Comparison of ENCODE assay signal across 14 cellular contexts in the genomic region with DNA sequence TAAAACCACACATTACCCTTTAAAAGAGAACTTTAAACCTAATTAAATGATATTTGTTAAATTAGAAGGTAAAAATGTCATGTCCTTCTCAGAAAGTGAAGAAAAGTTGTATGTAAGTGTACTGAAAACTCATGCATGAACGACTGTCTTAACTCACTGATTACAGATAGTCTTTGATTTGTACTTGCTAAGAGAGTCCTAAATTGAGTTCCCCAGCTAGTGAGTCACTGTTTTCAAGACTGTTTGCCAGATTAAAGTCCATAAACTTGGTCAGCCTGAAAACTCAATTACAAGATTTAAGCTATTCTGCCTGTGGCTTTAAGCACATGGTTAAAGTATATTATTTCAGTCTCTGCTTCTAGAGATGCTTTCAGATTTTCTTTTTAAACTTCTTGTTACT.
DNase-seq lines count a peak whose midpoint lies in the region; ATAC-seq, FAIRE-seq and TF ChIP-seq lines count a peak whose summit lies in the region.
"Had no signal": no experiment of that assay in that cellular context is flagged by ENCODE, and none has a peak within 500 bp of the region (broad histone marks: within the 10 kb centered on the region; RNA-seq: fewer than 3 reads in every experiment).

No MANE protein-coding gene starts in this region.

- H3K36me3 ChIP-seq in mucosa of descending colon (ENCODE audit: low read depth): no peaks in the 10 kb centered on the region

- ATAC-seq in mucosa of descending colon: peak; percentile 65
- ATAC-seq: esophagus mucosa; naive thymus-derived CD8-positive, alpha-beta T cell had no signal

- H3K9me3 ChIP-seq in mucosa of descending colon: no peaks in the 10 kb centered on the region

- H3K4me3 ChIP-seq in AG04449 (ENCODE audit: low read depth, low read length) (no peak overlapping the region), mucosa of descending colon (no peak overlapping the region)

- no peak overlapping the region for H3K27ac ChIP-seq in epithelial cell of prostate

- TF ChIP-seq CTCF in AG04449 (IDR thresholded peaks at IDR 0.05; ENCODE audit: insufficient read depth, low read length, missing control alignments) (no peak), mucosa of descending colon (IDR thresholded peaks at IDR 0.05) (no peak), GM10248 (IDR thresholded peaks at IDR 0.05; ENCODE audit: control extremely low read depth, extremely low read depth, low read depth, missing control alignments) (no peak)

- no peaks in the 10 kb centered on the region for H3K4me1 ChIP-seq in mucosa of descending colon (ENCODE audit: low read depth)

- CTCF ChIA-PET in AG04449 (lab: Yijun Ruan, JAX) (no interaction called here), GM10248 (lab: Yijun Ruan, JAX) (no interaction called here)

- FAIRE-seq in GM12891 (lab: Jason Lieb, UNC): no peak

- intact Hi-C loops in mucosa of descending colon (cut with DNase I, micrococcal nuclease): no loop called here

- POLR2A ChIA-PET in AG04449 (lab: Yijun Ruan, JAX) (no interaction called here), GM10248 (lab: Yijun Ruan, JAX) (no interaction called here)

- DNase-seq in AG04449 (ENCODE audit: low read depth, low spot score) (peak; percentile 19), LHCN-M2 (ENCODE audit: low read depth) (peak; percentile 18), epithelial cell of prostate (ENCODE audit: low read depth, low spot score) (peak; percentile 8), mucosa of descending colon (no peak), NCI-H69 (lab: John Stamatoyannopoulos, UW) (no peak), GM12891 (ENCODE audit: insufficient read length, low spot score) (no peak), GM10248 (ENCODE audit: extremely low spot score) (no peak)
- DNase-seq in activated CD4-positive, alpha-beta T cell treated with anti-CD3 and anti-CD28 coated beads for 1 hour: no peak
- DNase-seq: activated CD4-positive, alpha-beta memory T cell treated with anti-CD3 and anti-CD28 coated beads, Interleukin-2, amount 10 ng/mL, durations not matched to agents 7 days and 5 days; activated gamma-delta T cell; DND-41; naive thymus-derived CD8-positive, alpha-beta T cell; T-helper 2 cell had no signal

- TF ChIP-seq POLR2A in GM12891 (IDR thresholded peaks at IDR 0.05; ENCODE audit: low read depth, low read length): no peak

TF ChIP-seq in GM12891, 5 proteins besides CTCF, POLR2A, EP300 and RAD21:
- TF ChIP-seq SPI1 (IDR thresholded peaks at IDR 0.05; ENCODE audit: low read depth, low read length) (no peak), POLR2AphosphoS5 (IDR thresholded peaks at IDR 0.05; ENCODE audit: low read depth, low read length) (no peak), PAX5 (IDR thresholded peaks at IDR 0.05; ENCODE audit: insufficient read depth, low read length, severe bottlenecking) (no peak), POU2F2 (IDR thresholded peaks at IDR 0.05; ENCODE audit: low read depth, low read length) (no peak), TAF1 (IDR thresholded peaks at IDR 0.05; ENCODE audit: low read depth, low read length) (no peak)

Comparison
In these comparisons a context has a peak if more than half of its experiments do, and no peak if none do; other contexts are left out.
1. DNase-seq: peak in AG04449 (single experiment), LHCN-M2 (single experiment) and epithelial cell of prostate (single experiment); none in mucosa of descending colon (0 of 3), NCI-H69 (single experiment), GM12891 (single experiment), activated CD4-positive, alpha-beta T cell treated with anti-CD3 and anti-CD28 coated beads for 1 hour (single experiment) and GM10248 (single experiment).